In genomic region chr6:148520109-148520841, GRCh38 we compare ENCODE assay signal across 1 cellular context.
TF ChIP-seq lines count a peak whose summit lies in the region.

No MANE protein-coding gene starts in this region.

TF ChIP-seq in GM12878, 131 proteins besides CTCF, POLR2A, EP300 and RAD21 (continued from another document):
- TF ChIP-seq REST (IDR thresholded peaks at IDR 0.05; ENCODE audit: low read depth, low read length) = no peak
- peak; percentile 57 for TF ChIP-seq NR2F1 (conservative IDR thresholded peaks at IDR 0.05)
- no peak for TF ChIP-seq POLR2AphosphoS2 (IDR thresholded peaks at IDR 0.05; ENCODE audit: low read depth, low read length)
- no peak for TF ChIP-seq NR2C2 (IDR thresholded peaks at IDR 0.05; ENCODE audit: borderline replicate concordance, control insufficient read depth, insufficient read length, low read depth)
- no peak for TF ChIP-seq NFXL1 (IDR thresholded peaks at IDR 0.05; ENCODE audit: borderline replicate concordance)
- no peak for TF ChIP-seq TCF7 (IDR thresholded peaks at IDR 0.05; ENCODE audit: borderline replicate concordance)
- no peak for TF ChIP-seq RELA (IDR thresholded peaks at IDR 0.05; ENCODE audit: borderline replicate concordance, partially characterized antibody)
- TF ChIP-seq GABPA (IDR thresholded peaks at IDR 0.05; ENCODE audit: low read depth) = 0 out of 2 replicates have a peak, but pooled peaks have one; percentile 26
- no peak for TF ChIP-seq ZNF384 (IDR thresholded peaks at IDR 0.05; ENCODE audit: borderline replicate concordance, low read depth, low read length)
- no peak for TF ChIP-seq SMARCA5 (IDR thresholded peaks at IDR 0.05)
- TF ChIP-seq MAX (IDR thresholded peaks at IDR 0.05; ENCODE audit: low read depth, low read length) = no peak
- TF ChIP-seq IRF5 (IDR thresholded peaks at IDR 0.05; ENCODE audit: borderline replicate concordance) = no peak
- no peak for TF ChIP-seq MTA3 (IDR thresholded peaks at IDR 0.05; ENCODE audit: borderline replicate concordance, low read length)
- TF ChIP-seq FOXK2 (IDR thresholded peaks at IDR 0.05) = no peak
- no peak for TF ChIP-seq MXI1 (IDR thresholded peaks at IDR 0.05; ENCODE audit: low read depth, low read length)
